ENCODE assay signal across 13 cellular contexts in genomic region chr7:920351-921070, GRCh38. TPM values are rescaled to one million over a fixed set of nuclear protein-coding genes. Genes with fewer than 3 reads are reported as not detected.
DNase-seq lines count a peak whose midpoint lies in the region; TF ChIP-seq lines count a peak whose summit lies in the region.
"Had no signal": no experiment of that assay in that cellular context is flagged by ENCODE, and none has a peak within 500 bp of the region (broad histone marks: within the 10 kb centered on the region; RNA-seq: fewer than 3 reads in every experiment).

No MANE protein-coding gene starts in this region.

- peak overlapping the region in 2 of 7 donors; percentile 40 to 54 for H3K27ac Mint-ChIP-seq in CD14-positive monocyte
- H3K27ac Mint-ChIP-seq: progenitor cell of endocrine pancreas had no signal

- H3K4me3 ChIP-seq in ovary (no peak overlapping the region), HAP-1 (no peak overlapping the region)

- no peak for TF ChIP-seq POLR2A in ovary (IDR thresholded peaks at IDR 0.05)

- peaks cover 0 to 3% (median 0%) of the 10 kb centered on the region in 3 donors for H3K27me3 Mint-ChIP-seq in CD14-positive monocyte (ENCODE audit: low read depth in 3 of 3)
- H3K27me3 Mint-ChIP-seq: progenitor cell of endocrine pancreas had no signal

- H3K9me3 ChIP-seq in ovary: no peaks in the 10 kb centered on the region
- H3K9me3 ChIP-seq in HAP-1: no peaks in the 10 kb centered on the region

- H3K4me1 ChIP-seq in ovary (ENCODE audit: insufficient read depth) (peaks cover 2% of the 10 kb centered on the region), HAP-1 (no peaks in the 10 kb centered on the region)

- 80 to 87% (median 83%) methylated on average over 40 of the region's 40 CpGs for WGBS in ovary, 3 donors

- H3K27me3 ChIP-seq in ovary (no peaks in the 10 kb centered on the region), HAP-1 (ENCODE audit: low read depth) (no peaks in the 10 kb centered on the region)

- TF ChIP-seq EP300 in ovary (IDR thresholded peaks at IDR 0.05): no peak

- in situ Hi-C loops in HAP-1 (cut with MboI; ENCODE audit: low sequenced_read_pairs): no loop called here

- H3K9me3 Mint-ChIP-seq in CD14-positive monocyte: no peaks in the 10 kb centered on the region

- peaks cover 37 to 49% of the 10 kb centered on the region in 2 donors for H3K36me3 Mint-ChIP-seq in CD14-positive monocyte

- H3K4me3 Mint-ChIP-seq in CD14-positive monocyte: no peak overlapping the region

- intact Hi-C loops in CD14-positive monocyte (cut with micrococcal nuclease) (loop anchor here in 1 of 2 donors (5.0 kb wide), 1 partner anchor 37 kb away; no protein-coding TSS in a partner anchor), ovary (cut with DNase I) (no loop called here)

- DNase-seq in CD14-positive monocyte (ENCODE audit: low spot score): peak; percentile 44
- peak; percentile 94 for DNase-seq in SW480 (ENCODE audit: low spot score)
- DNase-seq in ovary: peak in 4 of 5 donors; percentile 6 to 33 (median 14)
- no peak for DNase-seq in NCI-H1092 treated with DMSO at 0.1 percent for 48 hours (lab: John Stamatoyannopoulos, UW)
- DNase-seq in RPMI8226: no peak
- no peak for DNase-seq in HAP-1 (ENCODE audit: low spot score in 2 of 2)
- no peak for DNase-seq in HuH-7.5 (ENCODE audit: low spot score)
- DNase-seq: HCEC 1CT, NCI-H1930, SHP77 had no signal

- H3K4me1 Mint-ChIP-seq in CD14-positive monocyte: peaks cover 52% of the 10 kb centered on the region

- H3K27ac ChIP-seq in cingulate gyrus (ENCODE audit: low read depth, low read length) (peak overlapping the region; percentile 40), ovary (no peak overlapping the region)
- H3K27ac ChIP-seq: HL-60 had no signal

- TF ChIP-seq CTCF in CD14-positive monocyte (IDR thresholded peaks at IDR 0.05): no peak
- TF ChIP-seq CTCF in ovary (IDR thresholded peaks at IDR 0.05): no peak

- H3K36me3 ChIP-seq in ovary (no peaks in the 10 kb centered on the region), HAP-1 (replicated peaks) (no peaks in the 10 kb centered on the region)

RNA-seq across cellular contexts. Expression of gene ADAP1, which starts 34.0 kb away (rescaled TPM):
- polyA plus RNA-seq in CD14-positive monocyte (10 to 100 TPM; 49.1 to 72.2 TPM), ovary (1 to 10 TPM in 1 of 2 donors, under 1 TPM in 1; 0.52 to 3.5 TPM)
- total RNA-seq in ovary: 10 to 100 TPM in 1 of 7 donors, 1 to 10 TPM in 5, under 1 TPM in 1; 0.96 to 16.4 (median 3.6) TPM

RNA-seq across cellular contexts. Expression of gene GET4, which starts 44.2 kb away (rescaled TPM):
- polyA plus RNA-seq in CD14-positive monocyte (10 to 100 TPM; 20.1 to 25.5 TPM), ovary (10 to 100 TPM in 1 of 2 donors, 1 to 10 TPM in 1; 7.2 to 37.2 TPM)
- 10 to 100 TPM; 16.8 to 37.6 (median 30.4) TPM for total RNA-seq in ovary

RNA-seq across cellular contexts. Expression of gene COX19, which starts 54.8 kb away (rescaled TPM):
- polyA plus RNA-seq in CD14-positive monocyte (1 to 10 TPM; 7.4 to 7.6 TPM), ovary (1 to 10 TPM; 6.7 to 6.8 TPM)
- total RNA-seq in ovary: 10 to 100 TPM in 6 of 7 donors, 1 to 10 TPM in 1; 9.0 to 15.2 (median 10.5) TPM

Comparison
In these comparisons a context has a peak if more than half of its experiments do, and no peak if none do; other contexts are left out.
1. DNase-seq: peak in CD14-positive monocyte (single experiment), SW480 (single experiment) and ovary (4 of 5); none in NCI-H1092 treated with DMSO at 0.1 percent for 48 hours (single experiment), RPMI8226 (single experiment), HAP-1 (0 of 2) and HuH-7.5 (single experiment).
2. RNA of gene ADAP1, which starts 34.0 kb away (polyA plus RNA-seq): 49.1 to 72.2 TPM in CD14-positive monocyte; 0.52 to 3.5 TPM in ovary; every median in the first group is over 10 times any median in the second.